ENCODE assay signal across 17 cellular contexts in genomic region chr3:171966533-171967136, GRCh38.
DNase-seq lines count a peak whose midpoint lies in the region; TF ChIP-seq lines count a peak whose summit lies in the region.
"Had no signal": no experiment of that assay in that cellular context is flagged by ENCODE, and none has a peak within 500 bp of the region (broad histone marks: within the 10 kb centered on the region; RNA-seq: fewer than 3 reads in every experiment).

No MANE protein-coding gene starts in this region.

- H3K4me3 Mint-ChIP-seq in progenitor cell of endocrine pancreas (ENCODE audit: low read depth), result no peak overlapping the region
- H3K4me3 Mint-ChIP-seq: activated CD8-positive, alpha-beta T cell treated with anti-CD3 and anti-CD28 coated beads for 36 hours; activated naive CD4-positive, alpha-beta T cell treated with anti-CD3 and anti-CD28 coated beads for 36 hours; T-helper 2 cell treated with Interferon-gamma antibody and Interleukin-4, amounts not matched to agents 5 μg/mL and 100 μg/mL, for 36 hours had no signal

- TF ChIP-seq CTCF in progenitor cell of endocrine pancreas (IDR thresholded peaks at IDR 0.05; ENCODE audit: unreplicated experiment) (no peak), GM13977 (IDR thresholded peaks at IDR 0.05; ENCODE audit: extremely low read depth, insufficient read depth, missing control alignments) (no peak), tibial nerve (IDR thresholded peaks at IDR 0.05) (no peak)

- H3K4me1 Mint-ChIP-seq in progenitor cell of endocrine pancreas (ENCODE audit: low read depth), result peaks cover 24% of the 10 kb centered on the region

- DNase-seq in ELR (ENCODE audit: low read depth) (peak; percentile 23), RPMI7951 (ENCODE audit: low read depth) (peak; percentile 16), epithelial cell of prostate (ENCODE audit: low read depth, low spot score) (no peak), progenitor cell of endocrine pancreas (ENCODE audit: low spot score, unreplicated experiment) (no peak), superior temporal gyrus (ENCODE audit: extremely low spot score) (no peak), GM13977 (ENCODE audit: low spot score) (no peak), tibial nerve (ENCODE audit: low spot score in 2 of 2) (no peak), substantia nigra (lab: John Stamatoyannopoulos, UW) (no peak)
- DNase-seq: activated CD8-positive, alpha-beta T cell treated with anti-CD3 and anti-CD28 coated beads for 36 hours; activated naive CD4-positive, alpha-beta T cell treated with anti-CD3 and anti-CD28 coated beads for 36 hours; COR-L47; cortex of kidney; kidney; NCI-H187; NK-92 treated with Interleukin-12 subunit alpha and Interleukin-12 subunit beta, amount 100 ng/mL, for 24 hours; stimulated activated naive CD4-positive, alpha-beta T cell had no signal

- H3K4me3 ChIP-seq in tibial nerve, result no peak overlapping the region

- no peaks in the 10 kb centered on the region for H3K9me3 ChIP-seq in tibial nerve

- no peaks in the 10 kb centered on the region for H3K27me3 Mint-ChIP-seq in progenitor cell of endocrine pancreas
- H3K27me3 Mint-ChIP-seq: activated CD8-positive, alpha-beta T cell treated with anti-CD3 and anti-CD28 coated beads for 36 hours had no signal

- TF ChIP-seq POLR2A in tibial nerve (IDR thresholded peaks at IDR 0.05), result no peak

- WGBS in tibial nerve, 2 donors, result 44 to 50% methylated on average over 3 of the region's 3 CpGs

- no peaks in the 10 kb centered on the region for H3K36me3 Mint-ChIP-seq in progenitor cell of endocrine pancreas (ENCODE audit: insufficient read depth)

- peaks cover 0 to 31% (median 3%) of the 10 kb centered on the region in 4 donors for H3K4me1 ChIP-seq in tibial nerve

- in situ Hi-C loops in GM13977 (cut with MboI; ENCODE audit: low pct_unique_long_range_greater_than_20kb, low sequenced_read_pairs, unreplicated experiment), result no loop called here

- no peaks in the 10 kb centered on the region for H3K36me3 ChIP-seq in tibial nerve

- H3K27ac Mint-ChIP-seq in progenitor cell of endocrine pancreas, result peak overlapping the region; percentile 36
- H3K27ac Mint-ChIP-seq: activated naive CD4-positive, alpha-beta T cell treated with anti-CD3 and anti-CD28 coated beads for 36 hours; T-helper 2 cell treated with Interferon-gamma antibody and Interleukin-4, amounts not matched to agents 5 μg/mL and 100 μg/mL, for 36 hours had no signal

- H3K27ac ChIP-seq in epithelial cell of prostate (peak overlapping the region; percentile 87), tibial nerve (peak overlapping the region in 1 of 4 donors; percentile 8), substantia nigra (ENCODE audit: low read depth, low read length, poor library complexity, severe bottlenecking) (no peak overlapping the region)

- no peaks in the 10 kb centered on the region for H3K27me3 ChIP-seq in tibial nerve

- TF ChIP-seq EP300 in tibial nerve (IDR thresholded peaks at IDR 0.05), result no peak

- peaks cover 5% of the 10 kb centered on the region for H3K9me3 Mint-ChIP-seq in progenitor cell of endocrine pancreas (ENCODE audit: low read depth)
- H3K9me3 Mint-ChIP-seq: activated CD8-positive, alpha-beta T cell treated with anti-CD3 and anti-CD28 coated beads for 36 hours; activated naive CD4-positive, alpha-beta T cell treated with anti-CD3 and anti-CD28 coated beads for 36 hours; T-helper 2 cell treated with Interferon-gamma antibody and Interleukin-4, amounts not matched to agents 5 μg/mL and 100 μg/mL, for 36 hours had no signal

Comparison
In these comparisons a context has a peak if more than half of its experiments do, and no peak if none do; other contexts are left out.
1. DNase-seq: peak in ELR (single experiment) and RPMI7951 (single experiment); none in epithelial cell of prostate (single experiment), progenitor cell of endocrine pancreas (single experiment), superior temporal gyrus (single experiment), GM13977 (single experiment), tibial nerve (0 of 2) and substantia nigra (0 of 49).